14 cellular contexts compared by ENCODE assay signal in the genomic region with DNA sequence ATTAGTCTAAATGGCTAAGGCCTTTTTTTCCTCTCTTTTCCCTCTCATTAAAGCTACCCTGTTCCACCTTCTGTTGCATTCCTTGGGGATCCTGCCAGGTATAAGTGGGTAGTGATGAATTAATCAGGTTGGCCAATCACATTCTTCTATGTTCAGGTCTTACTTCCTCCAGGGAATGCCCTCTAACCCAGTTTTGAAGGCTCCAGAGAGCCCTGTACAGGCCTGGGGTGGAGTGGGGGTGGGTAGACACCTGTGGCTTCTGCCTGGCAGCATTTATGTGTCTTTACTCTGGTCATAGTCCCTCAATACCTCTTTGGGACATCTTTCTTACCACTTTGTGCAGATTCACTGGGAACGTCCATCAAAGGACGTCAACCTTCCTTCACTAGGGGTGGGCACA. TPM values are rescaled to one million over a fixed set of nuclear protein-coding genes. Genes with fewer than 3 reads are reported as not detected.
"Had no signal": no experiment of that assay in that cellular context is flagged by ENCODE, and none has a peak within 500 bp of the region (broad histone marks: within the 10 kb centered on the region; RNA-seq: fewer than 3 reads in every experiment).

No MANE protein-coding gene starts in this region.

- H3K27me3 Mint-ChIP-seq: activated CD8-positive, alpha-beta T cell treated with anti-CD3 and anti-CD28 coated beads for 36 hours; activated naive CD8-positive, alpha-beta T cell treated with anti-CD3 and anti-CD28 coated beads, Interleukin-2, amount 10 ng/mL, durations not matched to agents 7 days and 5 days had no signal

- H3K36me3 ChIP-seq: tibial artery, WERI-Rb-1 had no signal

- H3K4me3 Mint-ChIP-seq: activated CD8-positive, alpha-beta T cell treated with anti-CD3 and anti-CD28 coated beads for 36 hours; activated naive CD8-positive, alpha-beta T cell treated with anti-CD3 and anti-CD28 coated beads, Interleukin-2, amount 10 ng/mL, durations not matched to agents 7 days and 5 days; stimulated activated effector memory CD8-positive, alpha-beta T cell treated with anti-CD3 and anti-CD28 coated beads, Interleukin-12 subunit alpha, Interleukin-12 subunit beta, amount 100 ng/mL, for 72 hours; T-cell had no signal

- H3K4me1 Mint-ChIP-seq: activated naive CD8-positive, alpha-beta T cell treated with anti-CD3 and anti-CD28 coated beads, Interleukin-2, amount 10 ng/mL, durations not matched to agents 7 days and 5 days; stimulated activated effector memory CD8-positive, alpha-beta T cell treated with anti-CD3 and anti-CD28 coated beads, Interleukin-12 subunit alpha, Interleukin-12 subunit beta, amount 100 ng/mL, for 72 hours; T-cell had no signal

- H3K4me3 ChIP-seq: smooth muscle cell, tibial artery had no signal

- H3K27ac Mint-ChIP-seq: activated CD8-positive, alpha-beta T cell treated with anti-CD3 and anti-CD28 coated beads for 36 hours; activated naive CD8-positive, alpha-beta T cell treated with anti-CD3 and anti-CD28 coated beads, Interleukin-2, amount 10 ng/mL, durations not matched to agents 7 days and 5 days; stimulated activated effector memory CD8-positive, alpha-beta T cell treated with anti-CD3 and anti-CD28 coated beads, Interleukin-12 subunit alpha, Interleukin-12 subunit beta, amount 100 ng/mL, for 72 hours; T-cell had no signal

- H3K36me3 Mint-ChIP-seq: activated naive CD8-positive, alpha-beta T cell treated with anti-CD3 and anti-CD28 coated beads, Interleukin-2, amount 10 ng/mL, durations not matched to agents 7 days and 5 days; stimulated activated effector memory CD8-positive, alpha-beta T cell treated with anti-CD3 and anti-CD28 coated beads, Interleukin-12 subunit alpha, Interleukin-12 subunit beta, amount 100 ng/mL, for 72 hours; T-cell had no signal

- H3K9me3 Mint-ChIP-seq: activated CD8-positive, alpha-beta T cell treated with anti-CD3 and anti-CD28 coated beads for 36 hours; activated naive CD8-positive, alpha-beta T cell treated with anti-CD3 and anti-CD28 coated beads, Interleukin-2, amount 10 ng/mL, durations not matched to agents 7 days and 5 days; stimulated activated effector memory CD8-positive, alpha-beta T cell treated with anti-CD3 and anti-CD28 coated beads, Interleukin-12 subunit alpha, Interleukin-12 subunit beta, amount 100 ng/mL, for 72 hours had no signal

- H3K9me3 ChIP-seq: tibial artery had no signal

- H3K27me3 ChIP-seq: tibial artery had no signal

- DNase-seq: activated CD4-positive, alpha-beta T cell treated with anti-CD3 and anti-CD28 coated beads for 4 hours; activated CD8-positive, alpha-beta memory T cell treated with anti-CD3 and anti-CD28 coated beads, Interleukin-2, amount 50 U/mL, for 48 hours; activated CD8-positive, alpha-beta T cell treated with anti-CD3 and anti-CD28 coated beads for 36 hours; activated naive CD8-positive, alpha-beta T cell treated with anti-CD3 and anti-CD28 coated beads, Interleukin-2, amount 10 ng/mL, durations not matched to agents 7 days and 5 days; hippocampal formation; mesenchymal stem cell; T-cell; T1000; tibial artery had no signal

- H3K27ac ChIP-seq: parathyroid adenoma, tibial artery, WERI-Rb-1 had no signal

- ATAC-seq: activated CD8-positive, alpha-beta T cell treated with anti-CD3 and anti-CD28 coated beads for 36 hours; stimulated activated effector memory CD8-positive, alpha-beta T cell treated with anti-CD3 and anti-CD28 coated beads, Interleukin-12 subunit alpha, Interleukin-12 subunit beta, amount 100 ng/mL, for 72 hours; T-cell had no signal

RNA-seq across cellular contexts. Expression of a gene that starts 28.4 kb away (rescaled TPM):
- total RNA-seq: activated CD8-positive, alpha-beta T cell treated with anti-CD3 and anti-CD28 coated beads for 36 hours; activated naive CD8-positive, alpha-beta T cell treated with anti-CD3 and anti-CD28 coated beads, Interleukin-2, amount 10 ng/mL, durations not matched to agents 7 days and 5 days had no signal
- polyA plus RNA-seq: neural cell had no signal
